11 cellular contexts compared by ENCODE assay signal in genomic region chr15:84929795-84930371, GRCh38. TPM values are rescaled to one million over a fixed set of nuclear protein-coding genes. Genes with fewer than 3 reads are reported as not detected.
DNase-seq lines count a peak whose midpoint lies in the region; ATAC-seq and TF ChIP-seq lines count a peak whose summit lies in the region.
"Had no signal": no experiment of that assay in that cellular context is flagged by ENCODE, and none has a peak within 500 bp of the region (broad histone marks: within the 10 kb centered on the region; RNA-seq: fewer than 3 reads in every experiment).

No MANE protein-coding gene starts in this region.

- H3K4me3 ChIP-seq in HEK293 (ENCODE audit: low read depth, low read length) (no peak overlapping the region), kidney epithelial cell (ENCODE audit: low read depth, low read length) (no peak overlapping the region), HAP-1 (no peak overlapping the region)

- H3K27me3 Mint-ChIP-seq in activated T-helper 17 cell treated with anti-CD3 and anti-CD28 coated beads, Interleukin-2, amount 50 U/mL, for 72 hours: no peaks in the 10 kb centered on the region

- no peaks in the 10 kb centered on the region for H3K36me3 ChIP-seq in HEK293 (ENCODE audit: control insufficient read depth in 2 of 2, insufficient read depth in 1 of 2, low read length in 2 of 2)
- no peaks in the 10 kb centered on the region for H3K36me3 ChIP-seq in kidney epithelial cell (ENCODE audit: control insufficient read depth, insufficient read depth, low read length)
- no peaks in the 10 kb centered on the region for H3K36me3 ChIP-seq in HAP-1 (replicated peaks)
- H3K36me3 ChIP-seq: neutrophil had no signal

- H3K36me3 Mint-ChIP-seq in activated T-helper 17 cell treated with anti-CD3 and anti-CD28 coated beads, Interleukin-2, amount 50 U/mL, for 72 hours (ENCODE audit: low read depth): no peaks in the 10 kb centered on the region

- H3K9me3 ChIP-seq in HEK293 (ENCODE audit: control insufficient read depth, insufficient read depth, low read depth, low read length): no peaks in the 10 kb centered on the region
- no peaks in the 10 kb centered on the region for H3K9me3 ChIP-seq in HAP-1
- H3K9me3 ChIP-seq: neutrophil had no signal

- POLR2A ChIA-PET in HEK293 (lab: Yijun Ruan, JAX): interaction anchor here (1.2 kb wide), 1 partner anchor 85 kb away, joined by 3 read pairs; no protein-coding TSS in a partner anchor

- peak; percentile 80 for ATAC-seq in activated T-helper 17 cell treated with anti-CD3 and anti-CD28 coated beads, Interleukin-2, amount 50 U/mL, for 72 hours (replicated peaks)
- no peak for ATAC-seq in GM18870 (IDR thresholded peaks at IDR 0.05; ENCODE audit: unreplicated experiment)

- in situ Hi-C loops in HAP-1 (cut with MboI; ENCODE audit: low sequenced_read_pairs): loop anchor here (5.0 kb wide), 1 partner anchor 343 kb away; no protein-coding TSS in a partner anchor

- H3K27ac Mint-ChIP-seq in activated T-helper 17 cell treated with anti-CD3 and anti-CD28 coated beads, Interleukin-2, amount 50 U/mL, for 72 hours: peak overlapping the region; percentile 5

- CTCF ChIA-PET in HEK293 (lab: Yijun Ruan, JAX): interaction anchor here (0.5 to 2.3 kb wide), 11 partner anchors 9 to 123 kb away, joined by 3 to 24 read pairs (median 5); no protein-coding TSS in a partner anchor

- DNase-seq in A172 (ENCODE audit: low spot score): peak; percentile 93
- peak; percentile 82 for DNase-seq in kidney epithelial cell (ENCODE audit: low read depth)
- DNase-seq in HAP-1 (ENCODE audit: low spot score in 2 of 2): no peak
- DNase-seq in NCI-H446 (lab: John Stamatoyannopoulos, UW): no peak
- no peak for DNase-seq in retina
- DNase-seq: activated T-cell treated with anti-CD3 and anti-CD28 coated beads, Interleukin-2, amount 50 U/mL, for 1 hour; DMS153 had no signal

- TF ChIP-seq CTCF in HEK293 (tag by site-specific recombination; IDR thresholded peaks at IDR 0.05): no peak
- TF ChIP-seq CTCF in kidney epithelial cell (IDR thresholded peaks at IDR 0.05; ENCODE audit: insufficient read depth, low read length, poor library complexity, severe bottlenecking): no peak

- H3K4me1 Mint-ChIP-seq in activated T-helper 17 cell treated with anti-CD3 and anti-CD28 coated beads, Interleukin-2, amount 50 U/mL, for 72 hours: no peaks in the 10 kb centered on the region

- H3K4me3 Mint-ChIP-seq in activated T-helper 17 cell treated with anti-CD3 and anti-CD28 coated beads, Interleukin-2, amount 50 U/mL, for 72 hours: no peak overlapping the region

- H3K9me3 Mint-ChIP-seq in activated T-helper 17 cell treated with anti-CD3 and anti-CD28 coated beads, Interleukin-2, amount 50 U/mL, for 72 hours: no peaks in the 10 kb centered on the region

- H3K27ac ChIP-seq in HEK293 (ENCODE audit: extremely low read depth, low read depth, low read length): no peak overlapping the region
- H3K27ac ChIP-seq: neutrophil had no signal

- H3K27me3 ChIP-seq in kidney epithelial cell (ENCODE audit: control insufficient read depth, insufficient read depth, low read length) (no peaks in the 10 kb centered on the region), HAP-1 (ENCODE audit: low read depth) (no peaks in the 10 kb centered on the region)
- H3K27me3 ChIP-seq: neutrophil had no signal

- H3K4me1 ChIP-seq in HEK293 (ENCODE audit: control insufficient read depth, insufficient read depth, low read length): no peaks in the 10 kb centered on the region
- H3K4me1 ChIP-seq in HAP-1: no peaks in the 10 kb centered on the region

TF ChIP-seq in HEK293, 187 proteins besides CTCF, POLR2A, EP300 and RAD21:
- TF ChIP-seq ZSCAN16 (tag by site-specific recombination; IDR thresholded peaks at IDR 0.05): no peak
- no peak for TF ChIP-seq ZEB2 (tag by site-specific recombination; IDR thresholded peaks at IDR 0.05)
- TF ChIP-seq ZNF600 (tag by site-specific recombination; IDR thresholded peaks at IDR 0.05): no peak
- TF ChIP-seq ZSCAN23 (tag by site-specific recombination; IDR thresholded peaks at IDR 0.05): no peak
- TF ChIP-seq ZFHX2 (tag by site-specific recombination; conservative IDR thresholded peaks at IDR 0.05): peak; percentile 53; the same call in 1 of the 2 replicates
- TF ChIP-seq ZNF677 (tag by site-specific recombination; IDR thresholded peaks at IDR 0.05): no peak
- TF ChIP-seq ZNF701 (tag by site-specific recombination; IDR thresholded peaks at IDR 0.05): no peak
- TF ChIP-seq ZNF707 (tag by site-specific recombination; IDR thresholded peaks at IDR 0.05): no peak
- no peak for TF ChIP-seq ZBTB21 (tag by site-specific recombination; IDR thresholded peaks at IDR 0.05)
- TF ChIP-seq WT1 (tag by site-specific recombination; IDR thresholded peaks at IDR 0.05): no peak
- TF ChIP-seq KLF1 (tag by site-specific recombination; IDR thresholded peaks at IDR 0.05): 0 out of 2 replicates have a peak, but pooled peaks have one; percentile 40
- TF ChIP-seq EGR2 (tag by site-specific recombination; IDR thresholded peaks at IDR 0.05; ENCODE audit: low read depth): peak; percentile 26; the same call in 1 of the 2 replicates
- no peak for TF ChIP-seq ZNF37A (tag by site-specific recombination; IDR thresholded peaks at IDR 0.05)
- TF ChIP-seq ZBTB48 (tag by site-specific recombination; IDR thresholded peaks at IDR 0.05): peak; percentile 90
- TF ChIP-seq ZBTB8A (tag by site-specific recombination; IDR thresholded peaks at IDR 0.05): 0 out of 2 replicates have a peak, but pooled peaks have one; percentile 12
- peak; percentile 30; the same call in 1 of the 2 replicates for TF ChIP-seq ZNF394 (tag by site-specific recombination; IDR thresholded peaks at IDR 0.05; ENCODE audit: borderline replicate concordance)
- peak; percentile 75; the same call in 1 of the 2 replicates for TF ChIP-seq KLF17 (tag by site-specific recombination; IDR thresholded peaks at IDR 0.05)

RNA-seq across cellular contexts. Expression of gene SLC28A1, which starts 45.4 kb away (rescaled TPM):
- not detected in 2 replicates for total RNA-seq in A172 (2014; rRNA removed; shearing (Covaris generic))
- not detected for total RNA-seq in activated T-helper 17 cell treated with anti-CD3 and anti-CD28 coated beads, Interleukin-2, amount 50 U/mL, for 72 hours
- total RNA-seq in kidney epithelial cell: 0.17 and 0.82 TPM in 2 replicates

RNA-seq across cellular contexts. Expression of gene PDE8A, which starts 51.8 kb away (rescaled TPM):
- total RNA-seq in A172 (2014; rRNA removed; shearing (Covaris generic)): 7.9 and 13.8 TPM in 2 replicates
- total RNA-seq in activated T-helper 17 cell treated with anti-CD3 and anti-CD28 coated beads, Interleukin-2, amount 50 U/mL, for 72 hours: 10 to 100 TPM; 23.7 to 34.2 TPM
- total RNA-seq in kidney epithelial cell: 26.7 and 31.5 TPM in 2 replicates

Comparison
In these comparisons a context has a peak if more than half of its experiments do, and no peak if none do; other contexts are left out.
1. DNase-seq: peak in A172 (single experiment) and kidney epithelial cell (single experiment); none in HAP-1 (0 of 2), NCI-H446 (0 of 2) and retina (single experiment).